Comparison of ENCODE assay signal across 8 cellular contexts in the genomic region with DNA sequence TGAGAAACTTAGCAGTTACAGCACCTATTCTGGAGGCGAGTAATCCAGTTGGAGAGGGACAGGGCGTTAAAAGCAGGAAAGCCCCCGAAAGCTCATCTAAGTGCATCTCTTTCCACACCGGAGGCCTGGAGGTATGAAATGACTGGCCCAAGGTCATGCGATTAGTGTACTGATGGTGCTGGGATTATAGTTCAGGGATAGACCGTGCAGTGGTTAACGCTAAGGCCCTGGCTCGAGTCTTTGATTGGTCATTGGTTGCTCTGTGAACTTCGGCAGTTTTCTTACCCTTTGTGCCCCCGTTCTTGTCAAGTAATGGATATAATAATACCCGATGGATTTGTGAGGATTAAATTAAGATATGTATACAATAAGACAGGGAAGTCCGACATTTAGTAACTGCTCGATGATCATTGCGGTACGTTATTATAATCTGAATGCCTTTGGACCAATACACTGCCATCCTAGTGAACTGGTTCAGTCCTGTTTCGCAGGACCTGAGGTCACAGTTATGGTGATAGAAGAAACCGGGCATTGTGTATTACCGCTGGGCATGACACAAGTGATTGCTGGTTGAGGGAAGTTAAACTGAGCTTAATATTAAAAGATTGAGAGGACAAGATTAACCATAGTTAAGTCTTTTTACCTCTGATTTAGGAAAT. TPM values are rescaled to one million over a fixed set of nuclear protein-coding genes. Genes with fewer than 3 reads are reported as not detected.
DNase-seq lines count a peak whose midpoint lies in the region; ATAC-seq, FAIRE-seq and TF ChIP-seq lines count a peak whose summit lies in the region.

No MANE protein-coding gene starts in this region.

- peaks cover 25% of the 10 kb centered on the region for H3K4me1 ChIP-seq in PC-9 (replicated peaks; ENCODE audit: insufficient read depth)

- CTCF ChIA-PET in PC-9 (lab: Charles Lee): no interaction called here

- H3K9me3 Mint-ChIP-seq in CD14-positive monocyte: no peaks in the 10 kb centered on the region

- peaks cover 0 to 2% (median 0%) of the 10 kb centered on the region in 3 donors for H3K27me3 Mint-ChIP-seq in CD14-positive monocyte (ENCODE audit: low read depth in 3 of 3)

- H3K36me3 ChIP-seq in PC-9 (ENCODE audit: low read depth) (peaks cover 26% of the 10 kb centered on the region), brain microvascular endothelial cell (replicated peaks) (peaks cover 20% of the 10 kb centered on the region)

- H3K4me3 ChIP-seq in PC-9: peak overlapping the region; percentile 89
- peak overlapping the region; percentile 88 for H3K4me3 ChIP-seq in brain microvascular endothelial cell (ENCODE audit: low read depth, low read length)

- no peaks in the 10 kb centered on the region for H3K9me2 ChIP-seq in PC-9 (ENCODE audit: insufficient read depth)

- H3K4me2 ChIP-seq in PC-9: peak overlapping the region; percentile 89

- peak overlapping the region; percentile 94 to 100 (median 98) for H3K27ac Mint-ChIP-seq in CD14-positive monocyte

- FAIRE-seq in GM19239 (lab: Jason Lieb, UNC): peak; percentile 69

- peak overlapping the region; percentile 84 for H3K27ac ChIP-seq in PC-9
- H3K27ac ChIP-seq in brain microvascular endothelial cell: peak overlapping the region; percentile 95

- peak overlapping the region; percentile 94 to 97 for H3K4me3 Mint-ChIP-seq in CD14-positive monocyte

- H2AFZ ChIP-seq in PC-9: no peak overlapping the region

- peak; percentile 11 for ATAC-seq in left lobe of liver

- TF ChIP-seq CTCF in CD14-positive monocyte (IDR thresholded peaks at IDR 0.05): no peak
- TF ChIP-seq CTCF in PC-9 (conservative IDR thresholded peaks at IDR 0.05): no peak
- TF ChIP-seq CTCF in brain microvascular endothelial cell (IDR thresholded peaks at IDR 0.05; ENCODE audit: low read depth, low read length, missing control alignments): no peak

- peak; percentile 55 for DNase-seq in CD14-positive monocyte (ENCODE audit: low spot score)
- DNase-seq in GM19239 (ENCODE audit: insufficient read length, low spot score): no peak
- no peak for DNase-seq in PC-9
- DNase-seq in brain microvascular endothelial cell: peak; percentile 28
- no peak for DNase-seq in left lobe of liver (ENCODE audit: low spot score)
- DNase-seq in stimulated activated CD8-positive, alpha-beta memory T cell treated with anti-CD3 and anti-CD28 coated beads, Interleukin-4, amount 100 ng/mL, for 48 hours: peak; percentile 60
- DNase-seq in islet precursor cell: no peak
- no peak for DNase-seq in cerebellum (ENCODE audit: low spot score)

- POLR2A ChIA-PET in PC-9 (lab: Charles Lee; ENCODE audit: unreplicated experiment): interaction anchor here (0.6 kb wide), 2 partner anchors 36 to 122 kb away, joined by 9 to 23 read pairs; no protein-coding TSS in a partner anchor

- peaks cover 6 to 29% of the 10 kb centered on the region in 2 donors for H3K36me3 Mint-ChIP-seq in CD14-positive monocyte

- H3K79me2 ChIP-seq in PC-9 (ENCODE audit: low read depth): peaks cover 65% of the 10 kb centered on the region

- H4K20me1 ChIP-seq in PC-9 (ENCODE audit: insufficient read depth): peaks cover 49% of the 10 kb centered on the region

- in situ Hi-C loops in brain microvascular endothelial cell (cut with HindIII; ENCODE audit: low pct_ligation_motif_present, low sequenced_read_pairs): no loop called here

- peaks cover 50% of the 10 kb centered on the region for H3K4me1 Mint-ChIP-seq in CD14-positive monocyte

- H3K9me3 ChIP-seq in PC-9 (ENCODE audit: insufficient read depth, low read depth): no peaks in the 10 kb centered on the region

- no TSS peak for BruUV-seq in PC-9 (replicated peaks; lab: Mats Ljungman, UMichigan)

- H3K27me3 ChIP-seq in PC-9 (ENCODE audit: insufficient read depth, low read depth) (no peaks in the 10 kb centered on the region), brain microvascular endothelial cell (replicated peaks) (no peaks in the 10 kb centered on the region)

- H3F3A ChIP-seq in PC-9 (ENCODE audit: insufficient read depth, low read depth): peaks cover 10% of the 10 kb centered on the region; the same call in 1 of the 2 replicates

- intact Hi-C loops in CD14-positive monocyte (cut with micrococcal nuclease) (loop anchor here (1.0 to 10.0 kb wide), 4 partner anchors 21 to 120 kb away; a partner anchor contains a TSS), PC-9 (cut with micrococcal nuclease; ENCODE audit: unreplicated experiment) (loop anchor here (1.0 to 2.0 kb wide), 2 partner anchors 141 to 148 kb away; no protein-coding TSS in a partner anchor)

RNA-seq across cellular contexts. Expression of a gene that starts 1.0 kb away (rescaled TPM):
- 100 to 1,000 TPM; 259 to 368 TPM for polyA plus RNA-seq in CD14-positive monocyte
- total RNA-seq in PC-9 (2021) (712 and 792 TPM in 2 replicates), left lobe of liver (501 TPM), cerebellum (288 TPM)

RNA-seq across cellular contexts. Expression of a gene that starts 18.9 kb away (rescaled TPM):
- polyA plus RNA-seq in CD14-positive monocyte: not detected
- total RNA-seq in PC-9 (2021) (not detected in 2 replicates), left lobe of liver (not detected), cerebellum (0.64 TPM)

RNA-seq across cellular contexts. Expression of a gene that starts 32.9 kb away (rescaled TPM):
- polyA plus RNA-seq in CD14-positive monocyte: 1 to 10 TPM; 2.2 to 2.7 TPM
- total RNA-seq in PC-9 (2021) (25.7 and 34.0 TPM in 2 replicates), left lobe of liver (7.3 TPM), cerebellum (22.8 TPM)

Comparison
In these comparisons a context has a peak if more than half of its experiments do, and no peak if none do; other contexts are left out.
1. DNase-seq: peak in CD14-positive monocyte (single experiment), brain microvascular endothelial cell (single experiment) and stimulated activated CD8-positive, alpha-beta memory T cell treated with anti-CD3 and anti-CD28 coated beads, Interleukin-4, amount 100 ng/mL, for 48 hours (single experiment); none in GM19239 (single experiment), PC-9 (0 of 2), left lobe of liver (single experiment), islet precursor cell (single experiment) and cerebellum (single experiment).